15 cellular contexts compared by ENCODE assay signal in genomic region chr3:194888916-194889315, GRCh38.
DNase-seq lines count a peak whose midpoint lies in the region; ATAC-seq and TF ChIP-seq lines count a peak whose summit lies in the region.
"Had no signal": no experiment of that assay in that cellular context is flagged by ENCODE, and none has a peak within 500 bp of the region (broad histone marks: within the 10 kb centered on the region; RNA-seq: fewer than 3 reads in every experiment).

No MANE protein-coding gene starts in this region.

- no peak overlapping the region for H3K4me3 Mint-ChIP-seq in dendritic cell treated with granulocyte-macrophage colony-stimulating factor and Interleukin-4, amounts not matched to agents 40 ng/mL and 50 ng/mL, for 4 days
- no peak overlapping the region for H3K4me3 Mint-ChIP-seq in activated T-cell treated with anti-CD3 and anti-CD28 coated beads, Interleukin-2, amount 50 U/mL, for 24 hours
- H3K4me3 Mint-ChIP-seq: CD8-positive, alpha-beta memory T cell had no signal

- peaks cover 35% of the 10 kb centered on the region for H3K4me1 Mint-ChIP-seq in dendritic cell treated with granulocyte-macrophage colony-stimulating factor and Interleukin-4, amounts not matched to agents 40 ng/mL and 50 ng/mL, for 4 days (ENCODE audit: low read depth)
- H3K4me1 Mint-ChIP-seq in activated T-cell treated with anti-CD3 and anti-CD28 coated beads, Interleukin-2, amount 50 U/mL, for 24 hours (ENCODE audit: low read depth), result peaks cover 13% of the 10 kb centered on the region
- H3K4me1 Mint-ChIP-seq: CD8-positive, alpha-beta memory T cell had no signal

- no peaks in the 10 kb centered on the region for H3K27me3 Mint-ChIP-seq in dendritic cell treated with granulocyte-macrophage colony-stimulating factor and Interleukin-4, amounts not matched to agents 40 ng/mL and 50 ng/mL, for 4 days
- peaks cover 18% of the 10 kb centered on the region for H3K27me3 Mint-ChIP-seq in activated T-cell treated with anti-CD3 and anti-CD28 coated beads, Interleukin-2, amount 50 U/mL, for 24 hours

- H3K36me3 ChIP-seq in lung (ENCODE audit: control insufficient read depth in 2 of 2, insufficient read depth in 2 of 2, low read length in 2 of 2) (no peaks in the 10 kb centered on the region), vagina (no peaks in the 10 kb centered on the region)
- H3K36me3 ChIP-seq: BLaER1 had no signal

- peaks cover 0 to 3% of the 10 kb centered on the region in 2 donors for H3K4me1 ChIP-seq in lung (ENCODE audit: control insufficient read depth in 2 of 2, insufficient read depth in 2 of 2, low read length in 2 of 2)
- no peaks in the 10 kb centered on the region for H3K4me1 ChIP-seq in vagina
- H3K4me1 ChIP-seq: Caco-2 had no signal

- ATAC-seq in lung (ENCODE audit: insufficient read depth, low FRiP score) (no peak), HG03045 (IDR thresholded peaks at IDR 0.05; ENCODE audit: unreplicated experiment) (no peak)

- TF ChIP-seq CTCF in lung (IDR thresholded peaks at IDR 0.05; ENCODE audit: control extremely low read depth, extremely low read depth) (no peak), vagina (IDR thresholded peaks at IDR 0.05) (no peak)

- WGBS in lung, 2 donors, result 70 to 80% methylated on average over 3 of the region's 3 CpGs

- peak overlapping the region; percentile 72 for H3K27ac Mint-ChIP-seq in dendritic cell treated with granulocyte-macrophage colony-stimulating factor and Interleukin-4, amounts not matched to agents 40 ng/mL and 50 ng/mL, for 4 days
- H3K27ac Mint-ChIP-seq in activated T-cell treated with anti-CD3 and anti-CD28 coated beads, Interleukin-2, amount 50 U/mL, for 24 hours, result no peak overlapping the region
- H3K27ac Mint-ChIP-seq: CD8-positive, alpha-beta memory T cell had no signal

- H3K4me3 ChIP-seq in lung (no peak overlapping the region), vagina (no peak overlapping the region)
- H3K4me3 ChIP-seq: BLaER1, GM23248 had no signal

- H3K27me3 ChIP-seq in lung (ENCODE audit: control insufficient read depth, insufficient read depth) (no peaks in the 10 kb centered on the region), vagina (no peaks in the 10 kb centered on the region)
- H3K27me3 ChIP-seq: BLaER1 had no signal

- H3K9me3 Mint-ChIP-seq in dendritic cell treated with granulocyte-macrophage colony-stimulating factor and Interleukin-4, amounts not matched to agents 40 ng/mL and 50 ng/mL, for 4 days, result peaks cover 27% of the 10 kb centered on the region
- peaks cover 20% of the 10 kb centered on the region for H3K9me3 Mint-ChIP-seq in activated T-cell treated with anti-CD3 and anti-CD28 coated beads, Interleukin-2, amount 50 U/mL, for 24 hours

- intact Hi-C loops in dendritic cell treated with granulocyte-macrophage colony-stimulating factor and Interleukin-4, amounts not matched to agents 40 ng/mL and 50 ng/mL, for 4 days (cut with micrococcal nuclease), result no loop called here
- intact Hi-C loops in vagina (cut with DNase I), result no loop called here

- peaks cover 8% of the 10 kb centered on the region for H3K36me3 Mint-ChIP-seq in dendritic cell treated with granulocyte-macrophage colony-stimulating factor and Interleukin-4, amounts not matched to agents 40 ng/mL and 50 ng/mL, for 4 days (ENCODE audit: low read depth)
- peaks cover 1% of the 10 kb centered on the region for H3K36me3 Mint-ChIP-seq in activated T-cell treated with anti-CD3 and anti-CD28 coated beads, Interleukin-2, amount 50 U/mL, for 24 hours (ENCODE audit: low read depth)

- peaks cover 0 to 7% of the 10 kb centered on the region in 2 donors for H3K9me3 ChIP-seq in lung (ENCODE audit: control insufficient read depth in 2 of 2, insufficient read depth in 1 of 2, low read length in 1 of 2)
- H3K9me3 ChIP-seq in vagina, result no peaks in the 10 kb centered on the region
- H3K9me3 ChIP-seq: Caco-2 had no signal

- no peak overlapping the region for H3K27ac ChIP-seq in lung (ENCODE audit: low read depth in 1 of 2, low read length in 1 of 2)
- no peak overlapping the region for H3K27ac ChIP-seq in vagina
- H3K27ac ChIP-seq: BLaER1, GM23248 had no signal

- TF ChIP-seq POLR2A in vagina (IDR thresholded peaks at IDR 0.05), result no peak

- peak; percentile 46 for DNase-seq in activated CD8-positive, alpha-beta memory T cell treated with anti-CD3 and anti-CD28 coated beads for 24 hours
- no peak for DNase-seq in activated CD8-positive, alpha-beta memory T cell treated with anti-CD3 and anti-CD28 coated beads, Interleukin-2, amount 50 U/mL, for 48 hours
- DNase-seq in lung (ENCODE audit: low spot score), result peak; percentile 17
- DNase-seq in vagina (ENCODE audit: extremely low spot score in 2 of 2), result peak; percentile 25 to 44
- no peak for DNase-seq in activated T-cell treated with anti-CD3 and anti-CD28 coated beads, Interleukin-2, amount 50 U/mL, for 24 hours
- DNase-seq: 8988T; AML-193; Caco-2; CD8-positive, alpha-beta memory T cell; DND-41; GDM1; GM23248 had no signal

Comparison
In these comparisons a context has a peak if more than half of its experiments do, and no peak if none do; other contexts are left out.
1. DNase-seq: peak in activated CD8-positive, alpha-beta memory T cell treated with anti-CD3 and anti-CD28 coated beads for 24 hours (single experiment), lung (single experiment) and vagina (2 of 2); none in activated CD8-positive, alpha-beta memory T cell treated with anti-CD3 and anti-CD28 coated beads, Interleukin-2, amount 50 U/mL, for 48 hours (single experiment) and activated T-cell treated with anti-CD3 and anti-CD28 coated beads, Interleukin-2, amount 50 U/mL, for 24 hours (single experiment).